In the genomic region with DNA sequence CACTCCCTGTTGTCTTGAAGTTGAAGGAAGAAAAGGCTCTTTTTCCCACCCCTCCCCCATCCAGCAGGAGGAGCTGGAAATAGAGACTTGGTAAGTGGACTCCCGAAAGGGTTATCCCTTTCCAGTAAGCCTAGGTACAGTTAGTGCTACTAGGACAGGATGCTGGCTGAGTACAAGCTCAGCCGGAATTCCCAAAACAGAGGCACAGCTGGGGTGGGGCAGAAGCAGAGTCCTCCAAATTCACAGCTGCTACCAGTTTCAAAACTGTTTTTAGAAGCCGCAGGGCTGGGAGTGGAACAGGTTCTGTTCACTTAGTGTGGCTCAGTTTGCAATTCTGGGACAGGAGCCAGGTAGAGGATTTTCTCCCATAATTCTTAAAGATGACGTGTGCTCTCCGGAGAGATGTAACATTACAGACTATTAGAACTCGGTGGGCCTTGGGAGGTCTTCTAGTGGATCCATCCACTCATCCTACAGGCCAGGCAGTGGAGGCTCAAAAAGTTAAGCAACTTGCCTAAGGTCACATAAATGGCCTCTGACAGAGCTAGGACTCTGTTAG, we compare ENCODE assay signal across 8 cellular contexts. TPM values are rescaled to one million over a fixed set of nuclear protein-coding genes. Genes with fewer than 3 reads are reported as not detected.
A peak's percentile ranks its signal among the peaks of the same experiment; 100 is the strongest.
DNase-seq lines count a peak whose midpoint lies in the region; ATAC-seq, FAIRE-seq and TF ChIP-seq lines count a peak whose summit lies in the region.

No MANE protein-coding gene starts in this region.

- no peak overlapping the region for H3K14ac ChIP-seq in H1 (ENCODE audit: insufficient read length)

- peak overlapping the region; percentile 85 for H3K18ac ChIP-seq in H1 (ENCODE audit: extremely low read depth, low read length)

- H3K4me3 ChIP-seq in H1 (ENCODE audit: extremely low read depth in 1 of 4, insufficient read depth in 2 of 4, low read depth in 3 of 4, low read length in 4 of 4) (peak overlapping the region in 1 of 4 experiments; percentile 49; a peak in 2 of 8 replicates), mesodermal cell (ENCODE audit: extremely low read depth, insufficient read depth, low read length, poor library complexity, severe bottlenecking) (no peak overlapping the region), vagina (peak overlapping the region in 1 of 2 donors; percentile 13)

- intact Hi-C loops in vagina (cut with DNase I): no loop called here

- H3K27ac ChIP-seq in H1 (ENCODE audit: low read depth, low read length): peak overlapping the region; percentile 52; the same call in 1 of the 2 replicates
- peak overlapping the region; percentile 99 for H3K27ac ChIP-seq in mesodermal cell (ENCODE audit: low read depth, low read length, severe bottlenecking)
- peak overlapping the region; percentile 58 for H3K27ac ChIP-seq in vagina

- CTCF ChIA-PET in H1 (lab: Charles Lee; ENCODE audit: partially characterized antibody): interaction anchor here (0.6 to 2.4 kb wide), 7 partner anchors 13 to 82 kb away, joined by 3 to 9 read pairs (median 3); a partner anchor contains a TSS

- TF ChIP-seq RAD21 in H1 (IDR thresholded peaks at IDR 0.05 in 1 of 2, conservative IDR thresholded peaks at IDR 0.05 in 1 of 2; ENCODE audit: low read depth in 2 of 2, low read length in 2 of 2): peak; percentile 9 to 31; a peak in 2 of 4 replicates

- H4K8ac ChIP-seq in H1 (ENCODE audit: extremely low read depth, insufficient read depth, low read length): no peak overlapping the region

- H2AK5ac ChIP-seq in H1 (ENCODE audit: low read depth, low read length): 0 out of 2 replicates have a peak overlapping the region, but pooled peaks have one; percentile 20

- no peak for ATAC-seq in GM18867 (IDR thresholded peaks at IDR 0.05; ENCODE audit: unreplicated experiment)

- peak overlapping the region in 1 of 4 experiments; percentile 45; a peak in 1 of 7 replicates for H3K9ac ChIP-seq in H1 (replicated peaks in 1 of 4; ENCODE audit: extremely low read depth in 1 of 4, low read depth in 3 of 4, low read length in 3 of 4)

- POLR2A ChIA-PET in H1 (lab: Charles Lee; ENCODE audit: partially characterized antibody): interaction anchor here (0.7 to 1.9 kb wide), 11 partner anchors 13 to 109 kb away, joined by 3 to 10 read pairs (median 4); no protein-coding TSS in a partner anchor

- H4K91ac ChIP-seq in H1 (replicated peaks; ENCODE audit: insufficient read length, low read length): peak overlapping the region; percentile 56

- TF ChIP-seq CTCF in H1 (IDR thresholded peaks at IDR 0.05; ENCODE audit: control extremely low read depth in 1 of 3, insufficient read depth in 1 of 3, low read depth in 1 of 3, low read length in 3 of 3) (no peak), vagina (IDR thresholded peaks at IDR 0.05) (no peak)

- H3K27me3 ChIP-seq in H1 (replicated peaks in 1 of 4; ENCODE audit: control insufficient read depth in 3 of 4, extremely low read depth in 1 of 4, insufficient read depth in 3 of 4, low read length in 3 of 4) (no peaks in the 10 kb centered on the region), vagina (no peaks in the 10 kb centered on the region)

- H3K79me2 ChIP-seq in H1 (ENCODE audit: control insufficient read depth in 1 of 2, insufficient read depth in 2 of 2, low read length in 2 of 2): no peaks in the 10 kb centered on the region

- peak overlapping the region; percentile 40; the same call in 1 of the 2 replicates for H2BK20ac ChIP-seq in H1 (ENCODE audit: low read length)

- no peak overlapping the region for H3K23ac ChIP-seq in H1 (ENCODE audit: insufficient read length)

- peak overlapping the region; percentile 50 to 83 for H3K4me2 ChIP-seq in H1 (ENCODE audit: insufficient read depth in 1 of 2, low read depth in 2 of 2, low read length in 2 of 2)

- H2BK12ac ChIP-seq in H1 (ENCODE audit: low read depth, low read length): peak overlapping the region; percentile 98

- peak overlapping the region; percentile 63 for H4K5ac ChIP-seq in H1 (ENCODE audit: insufficient read length, low read depth, low read length)

- TF ChIP-seq POLR2A in H1 (IDR thresholded peaks at IDR 0.05; ENCODE audit: control extremely low read depth in 1 of 2, low read depth in 2 of 2, low read length in 2 of 2): 0 out of 3 replicates have a peak, but pooled peaks of 1 of the 2 experiments have one; percentile 34
- TF ChIP-seq POLR2A in vagina (IDR thresholded peaks at IDR 0.05): no peak

- WGBS in H1 (ENCODE audit: extremely low coverage in 1 of 2, insufficient coverage in 1 of 2, insufficient read length in 1 of 2, insufficient replicate concordance in 2 of 2, low coverage in 1 of 2, low lambda C conversion rate in 2 of 2, missing lambda C conversion rate in 1 of 2), 2 experiments: 43% methylated on average over 6 of the region's 6 CpGs; no CpG with 5 or more reads in 1 of the 2 experiments
- 15 to 34% methylated on average over 4 of the region's 6 CpGs for WGBS in mesodermal cell (ENCODE audit: insufficient coverage in 2 of 2), 2 experiments

- H3K56ac ChIP-seq in H1 (replicated peaks; ENCODE audit: insufficient read length, low read depth, low read length): no peak overlapping the region

- no peaks in the 10 kb centered on the region for H3K23me2 ChIP-seq in H1 (ENCODE audit: low read depth, low read length)

- TF ChIP-seq EP300 in H1 (IDR thresholded peaks at IDR 0.05; ENCODE audit: borderline replicate concordance in 1 of 2, low read depth in 2 of 2, low read length in 2 of 2): peak in 1 of 2 experiments; percentile 73; a peak in 1 of 3 replicates

- H2AFZ ChIP-seq in H1 (ENCODE audit: low read length): peak overlapping the region; percentile 17; the same call in 1 of the 2 replicates

- peak; percentile 32 for FAIRE-seq in H1 (lab: Jason Lieb, UNC)

- H3K4me1 ChIP-seq in H1 (replicated peaks in 1 of 4; ENCODE audit: control insufficient read depth in 3 of 4, insufficient read depth in 4 of 4, low read length in 3 of 4) (peaks cover 0 to 14% (median 10%) of the 10 kb centered on the region in 4 experiments; a peak in 4 of 7 replicates), mesodermal cell (ENCODE audit: control insufficient read depth, insufficient read depth, low read length, poor library complexity, severe bottlenecking) (peaks cover 22% of the 10 kb centered on the region), vagina (peaks cover 27% of the 10 kb centered on the region)

- H2BK120ac ChIP-seq in H1 (replicated peaks; ENCODE audit: low read depth, low read length): peak overlapping the region; percentile 19

- peak overlapping the region; percentile 83 for H2BK5ac ChIP-seq in H1 (ENCODE audit: low read depth, low read length)

- 0 out of 4 replicates have a peak, but pooled peaks cover 3 to 4% of the 10 kb centered on the region in 2 experiments for H3K9me3 ChIP-seq in H1 (ENCODE audit: insufficient read depth in 2 of 2, low read depth in 1 of 2, low read length in 1 of 2)
- peaks cover 17% of the 10 kb centered on the region for H3K9me3 ChIP-seq in mesodermal cell (ENCODE audit: control insufficient read depth, low read length)
- H3K9me3 ChIP-seq in vagina: no peaks in the 10 kb centered on the region

- DNase-seq in NCI-H2171 treated with DMSO at 0.1 percent for 48 hours (lab: John Stamatoyannopoulos, UW) (peak; percentile 45), NCI-H2171 (lab: John Stamatoyannopoulos, UW) (no peak), H1 (ENCODE audit: low read depth in 1 of 2, low spot score in 2 of 2) (peak in 1 of 2 experiments; percentile 66), vagina (ENCODE audit: extremely low spot score in 2 of 2) (no peak), NCI-H774 (lab: John Stamatoyannopoulos, UW) (no peak), NCI-H1436 treated with DMSO at 0.1 percent for 48 hours (lab: John Stamatoyannopoulos, UW) (no peak)

- no peaks in the 10 kb centered on the region for H3K79me1 ChIP-seq in H1 (ENCODE audit: low read depth, low read length)

- no peaks in the 10 kb centered on the region for H3K36me3 ChIP-seq in H1 (ENCODE audit: control insufficient read depth in 2 of 4, insufficient read depth in 4 of 4, low read length in 3 of 4)
- H3K36me3 ChIP-seq in mesodermal cell (ENCODE audit: control insufficient read depth, insufficient read depth, low read length): peaks cover 5% of the 10 kb centered on the region
- H3K36me3 ChIP-seq in vagina: no peaks in the 10 kb centered on the region

- H2BK15ac ChIP-seq in H1 (ENCODE audit: low read length): no peak overlapping the region

- no peak overlapping the region for H3K4ac ChIP-seq in H1 (replicated peaks; ENCODE audit: insufficient read length, low read depth, low read length)

- no peaks in the 10 kb centered on the region for H4K20me1 ChIP-seq in H1 (replicated peaks in 1 of 2; ENCODE audit: control insufficient read depth in 1 of 2, insufficient read depth in 2 of 2, low read length in 2 of 2)

TF ChIP-seq in H1, 55 proteins besides CTCF, POLR2A, EP300 and RAD21 (continues in another document):
- TF ChIP-seq ASH2L (IDR thresholded peaks at IDR 0.05; ENCODE audit: low read length) (peak; percentile 93), HDAC2 (IDR thresholded peaks at IDR 0.05; ENCODE audit: borderline replicate concordance in 1 of 2, low read depth in 2 of 2, low read length in 2 of 2) (peak in 1 of 2 experiments; percentile 41; a peak in 1 of 4 replicates), RBBP5 (IDR thresholded peaks at IDR 0.05; ENCODE audit: borderline replicate concordance, low read depth, low read length) (0 out of 2 replicates have a peak, but pooled peaks have one; percentile 40), TBP (IDR thresholded peaks at IDR 0.05; ENCODE audit: low read depth, low read length) (peak; percentile 20; the same call in 1 of the 2 replicates)
- TF ChIP-seq, protein P1, sequence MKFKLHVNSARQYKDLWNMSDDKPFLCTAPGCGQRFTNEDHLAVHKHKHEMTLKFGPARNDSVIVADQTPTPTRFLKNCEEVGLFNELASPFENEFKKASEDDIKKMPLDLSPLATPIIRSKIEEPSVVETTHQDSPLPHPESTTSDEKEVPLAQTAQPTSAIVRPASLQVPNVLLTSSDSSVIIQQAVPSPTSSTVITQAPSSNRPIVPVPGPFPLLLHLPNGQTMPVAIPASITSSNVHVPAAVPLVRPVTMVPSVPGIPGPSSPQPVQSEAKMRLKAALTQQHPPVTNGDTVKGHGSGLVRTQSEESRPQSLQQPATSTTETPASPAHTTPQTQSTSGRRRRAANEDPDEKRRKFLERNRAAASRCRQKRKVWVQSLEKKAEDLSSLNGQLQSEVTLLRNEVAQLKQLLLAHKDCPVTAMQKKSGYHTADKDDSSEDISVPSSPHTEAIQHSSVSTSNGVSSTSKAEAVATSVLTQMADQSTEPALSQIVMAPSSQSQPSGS (IDR thresholded peaks at IDR 0.05; ENCODE audit: low read length): no peak

RNA-seq across cellular contexts. Expression of a gene that starts 19.0 kb away (rescaled TPM):
- total RNA-seq in H1 (2021; fragmentation: NEBNext Ultra II Directional; extraction: Animal tissue kit (Norgen Biotek cat#: 25700)): 91.2 and 112 TPM in 2 replicates
- 21.8 and 25.0 TPM in 2 replicates for polyA plus RNA-seq in H1 (2011; rRNA removed)
- 30.4 TPM for polyA plus RNA-seq in H1 (2011; cell fraction: cytosol; rRNA removed)
- 45.8 TPM for polyA plus RNA-seq in H1 (2011; cell fraction: nucleus; rRNA removed)
- polyA plus RNA-seq in H1 (2012, experiment 1 of 2): 34.7 to 45.5 TPM (median 41.2 TPM) in 4 replicates
- polyA plus RNA-seq in H1 (2012, experiment 2 of 2): 1.9 TPM
- 37.2 TPM for polyA plus RNA-seq in H1 (2013, experiment 1 of 2)
- polyA plus RNA-seq in H1 (2013, experiment 2 of 2): 37.2 TPM
- polyA minus RNA-seq in H1 (2011; rRNA and poly(A)+ RNA removed): 85.4 and 136 TPM in 2 replicates
- 81.0 TPM for polyA minus RNA-seq in H1 (2011; cell fraction: cytosol; rRNA and poly(A)+ RNA removed)
- polyA minus RNA-seq in H1 (2011; cell fraction: nucleus; rRNA and poly(A)+ RNA removed): 206 TPM
- 53.3 TPM for polyA plus RNA-seq in mesodermal cell (2013, experiment 1 of 2)
- 48.2 TPM for polyA plus RNA-seq in mesodermal cell (2013, experiment 2 of 2)
- 160 TPM for total RNA-seq in vagina
